In genomic region chr1:197737916-197738315, GRCh38 we compare ENCODE assay signal across 24 cellular contexts. TPM values are rescaled to one million over a fixed set of nuclear protein-coding genes. Genes with fewer than 3 reads are reported as not detected.
A peak's percentile ranks its signal among the peaks of the same experiment; 100 is the strongest.
DNase-seq lines count a peak whose midpoint lies in the region; FAIRE-seq and TF ChIP-seq lines count a peak whose summit lies in the region.
"Had no signal": no experiment of that assay in that cellular context is flagged by ENCODE, and none has a peak within 500 bp of the region (broad histone marks: within the 10 kb centered on the region; RNA-seq: fewer than 3 reads in every experiment).

No MANE protein-coding gene starts in this region.

- H3K27ac ChIP-seq in adrenal gland: no peak overlapping the region
- H3K27ac ChIP-seq: foreskin keratinocyte, Peyer's patch, skin epidermis, upper lobe of left lung had no signal

- H3K4me3 ChIP-seq in adrenal gland: no peak overlapping the region
- H3K4me3 ChIP-seq: Peyer's patch, skin epidermis, upper lobe of left lung had no signal

- FAIRE-seq in islet of Langerhans (lab: Jason Lieb, UNC): peak; percentile 91
- FAIRE-seq: colon, H1 had no signal

- DNase-seq in NCI-H187 treated with DMSO at 0.1 percent for 48 hours (lab: John Stamatoyannopoulos, UW) (peak; percentile 0), NCI-H187 (lab: John Stamatoyannopoulos, UW) (no peak), NCI-H1694 treated with DMSO at 0.1 percent for 48 hours (lab: John Stamatoyannopoulos, UW) (peak; percentile 71), NCI-H748 (lab: John Stamatoyannopoulos, UW; ENCODE audit: unreplicated experiment) (peak; percentile 70), nucleus accumbens (lab: John Stamatoyannopoulos, UW) (no peak), adrenal gland (no peak)
- DNase-seq in activated CD4-positive, alpha-beta T cell treated with anti-CD3 and anti-CD28 coated beads for 4 hours: no peak
- DNase-seq: 8988T; activated CD4-positive, alpha-beta T cell treated with anti-CD3 and anti-CD28 coated beads for 36 hours; activated CD8-positive, alpha-beta memory T cell treated with anti-CD3 and anti-CD28 coated beads for 24 hours; activated naive CD4-positive, alpha-beta T cell; activated T-cell treated with anti-CD3 and anti-CD28 coated beads, Interleukin-2, amount 50 U/mL, for 24 hours; CD4-positive, alpha-beta T cell; DMS153; effector memory CD4-positive, alpha-beta T cell; foreskin keratinocyte; GDM1; naive thymus-derived CD4-positive, alpha-beta T cell; Peyer's patch; upper lobe of left lung had no signal

- H3K27me3 ChIP-seq in adrenal gland: no peaks in the 10 kb centered on the region
- H3K27me3 ChIP-seq: foreskin keratinocyte, Peyer's patch, upper lobe of left lung had no signal

- H3K36me3 ChIP-seq in adrenal gland (replicated peaks in 1 of 2): no peaks in the 10 kb centered on the region
- H3K36me3 ChIP-seq: Peyer's patch, upper lobe of left lung had no signal

- H3K9me3 ChIP-seq in adrenal gland (replicated peaks in 1 of 3): no peaks in the 10 kb centered on the region
- H3K9me3 ChIP-seq: Peyer's patch, upper lobe of left lung had no signal

- TF ChIP-seq CTCF in adrenal gland (IDR thresholded peaks at IDR 0.05): no peak

- H3K4me1 ChIP-seq in adrenal gland (replicated peaks in 1 of 2): peaks cover 0 to 19% of the 10 kb centered on the region in 2 donors

- WGBS in adrenal gland, 4 donors: 28 to 82% (median 60%) methylated on average over 1 of the region's 1 CpG

- no peak for TF ChIP-seq POLR2A in adrenal gland (IDR thresholded peaks at IDR 0.05)

- intact Hi-C loops in adrenal gland (cut with DNase I): no loop called here

RNA-seq across cellular contexts. Expression of gene DENND1B, which starts 37.4 kb away (rescaled TPM):
- 10 to 100 TPM in 2 of 8 donors, 1 to 10 TPM in 6; 3.7 to 14.3 (median 8.6) TPM for total RNA-seq in adrenal gland
- 1 to 10 TPM; 1.7 to 4.1 (median 4.1) TPM for polyA plus RNA-seq in adrenal gland

Comparison
In these comparisons a context has a peak if more than half of its experiments do, and no peak if none do; other contexts are left out.
1. DNase-seq: peak in NCI-H187 treated with DMSO at 0.1 percent for 48 hours (single experiment), NCI-H1694 treated with DMSO at 0.1 percent for 48 hours (single experiment) and NCI-H748 (single experiment); none in NCI-H187 (0 of 2), nucleus accumbens (0 of 56), adrenal gland (0 of 7) and activated CD4-positive, alpha-beta T cell treated with anti-CD3 and anti-CD28 coated beads for 4 hours (0 of 2).